In the genomic region with DNA sequence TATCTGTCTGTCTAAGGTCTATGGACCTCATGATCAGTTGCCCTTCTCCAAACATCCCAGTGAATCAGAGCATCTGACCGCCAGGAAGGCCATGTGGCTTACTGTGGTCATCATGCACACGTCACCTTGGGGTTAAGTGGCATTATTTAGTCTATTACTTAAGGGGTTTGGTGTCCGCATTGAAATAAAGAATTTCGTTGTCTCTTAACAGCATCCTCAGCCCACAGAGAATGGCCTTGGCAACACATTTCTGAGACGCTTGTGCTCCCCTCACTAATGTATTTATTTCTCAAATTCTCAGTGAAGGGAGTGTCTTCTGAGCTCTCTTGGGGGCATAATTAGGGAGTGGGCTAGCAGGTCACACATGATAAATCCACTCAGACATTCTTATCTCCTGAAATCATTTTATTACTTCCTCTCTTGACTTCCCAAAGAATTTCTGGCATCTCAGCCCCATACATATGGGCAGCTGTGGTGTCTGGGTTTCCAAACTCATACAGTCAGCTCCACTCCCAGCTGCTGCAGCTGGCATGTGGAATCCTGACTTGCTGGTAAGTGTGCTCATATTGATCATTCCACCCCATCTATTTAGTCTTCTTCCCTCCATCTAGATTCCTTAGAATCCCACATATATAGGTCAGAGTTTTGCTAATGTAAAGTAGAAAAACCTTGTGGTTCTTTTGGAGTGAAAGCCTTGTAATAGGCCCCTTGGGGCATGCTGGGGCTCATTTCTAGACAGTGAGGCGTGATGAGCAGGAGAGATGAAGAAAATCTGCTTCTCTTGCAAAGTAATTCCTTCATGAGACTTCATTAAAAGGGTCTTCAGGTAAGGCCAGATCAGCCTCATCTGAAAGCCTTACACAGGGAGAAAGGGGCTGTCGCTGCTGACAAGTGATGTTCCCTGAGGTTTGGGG, we compare ENCODE assay signal across 13 cellular contexts.
DNase-seq lines count a peak whose midpoint lies in the region; ATAC-seq and TF ChIP-seq lines count a peak whose summit lies in the region.
"Had no signal": no experiment of that assay in that cellular context is flagged by ENCODE, and none has a peak within 500 bp of the region (broad histone marks: within the 10 kb centered on the region; RNA-seq: fewer than 3 reads in every experiment).

No MANE protein-coding gene starts in this region.

- DNase-seq in H4 (ENCODE audit: low spot score) (peak; percentile 82), SJCRH30 (peak; percentile 92 to 94), fibroblast of gingiva (ENCODE audit: low read depth) (peak; percentile 19), SIG-M5 (lab: John Stamatoyannopoulos, UW) (no peak), MM.1S (no peak)
- DNase-seq: activated CD4-positive, alpha-beta T cell treated with anti-CD3 and anti-CD28 coated beads for 4 hours; activated naive CD4-positive, alpha-beta T cell treated with Interleukin-2 at 50 U/mL for 16 hours; effector CD8-positive, alpha-beta T cell; NCI-H2081; ovary had no signal

- H3K27me3 ChIP-seq in SJCRH30 (no peaks in the 10 kb centered on the region), skeletal muscle satellite cell (ENCODE audit: control insufficient read depth, insufficient read depth, low read length) (no peaks in the 10 kb centered on the region), MM.1S (replicated peaks; ENCODE audit: insufficient read depth, low read length) (no peaks in the 10 kb centered on the region)
- H3K27me3 ChIP-seq: ovary had no signal

- H3K9me2 ChIP-seq in MM.1S (replicated peaks; ENCODE audit: insufficient read depth, low read length): no peaks in the 10 kb centered on the region

- H3K4me1 ChIP-seq in SJCRH30: peaks cover 50% of the 10 kb centered on the region
- H3K4me1 ChIP-seq in skeletal muscle satellite cell (ENCODE audit: control insufficient read depth, insufficient read depth, low read length): peaks cover 51% of the 10 kb centered on the region
- H3K4me1 ChIP-seq in MM.1S (ENCODE audit: low read length): no peaks in the 10 kb centered on the region
- H3K4me1 ChIP-seq: HAP-1 had no signal

- H3K4me2 ChIP-seq in skeletal muscle satellite cell (ENCODE audit: low read length) (peak overlapping the region; percentile 48), MM.1S (ENCODE audit: low read depth, low read length) (no peak overlapping the region)

- peaks cover 5% of the 10 kb centered on the region; the same call in 1 of the 2 replicates for H3K9me3 ChIP-seq in SJCRH30 (replicated peaks)
- no peaks in the 10 kb centered on the region for H3K9me3 ChIP-seq in skeletal muscle satellite cell (replicated peaks; ENCODE audit: low read length)
- no peaks in the 10 kb centered on the region for H3K9me3 ChIP-seq in MM.1S (replicated peaks; ENCODE audit: insufficient read depth, low read length)
- H3K9me3 ChIP-seq: HAP-1, ovary had no signal

- H4K20me1 ChIP-seq in MM.1S (ENCODE audit: insufficient read depth, low read length): no peaks in the 10 kb centered on the region

- H3K36me3 ChIP-seq in SJCRH30 (no peaks in the 10 kb centered on the region), skeletal muscle satellite cell (ENCODE audit: insufficient read depth, low read length) (no peaks in the 10 kb centered on the region), MM.1S (replicated peaks; ENCODE audit: insufficient read depth, low read length) (no peaks in the 10 kb centered on the region)
- H3K36me3 ChIP-seq: HAP-1, ovary had no signal

- no peak for ATAC-seq in GM21447 (IDR thresholded peaks at IDR 0.05; ENCODE audit: unreplicated experiment)

- H3K9ac ChIP-seq in skeletal muscle satellite cell (ENCODE audit: low read depth, low read length) (peak overlapping the region; percentile 89), MM.1S (ENCODE audit: low read length) (no peak overlapping the region)

- H2AFZ ChIP-seq in MM.1S (ENCODE audit: low read length): no peak overlapping the region

- H3K27ac ChIP-seq in SJCRH30 (peak overlapping the region; percentile 98), MM.1S (ENCODE audit: low read length) (no peak overlapping the region)
- H3K27ac ChIP-seq: ovary had no signal

- no peak for TF ChIP-seq CTCF in MM.1S (IDR thresholded peaks at IDR 0.05; ENCODE audit: low read length)

- no peaks in the 10 kb centered on the region for H3F3A ChIP-seq in MM.1S (ENCODE audit: insufficient read depth, low read length)

- H3K79me2 ChIP-seq in MM.1S (ENCODE audit: low read length): no peaks in the 10 kb centered on the region

- H3K4me3 ChIP-seq in SJCRH30 (peak overlapping the region; percentile 22), skeletal muscle satellite cell (ENCODE audit: low read length) (peak overlapping the region; percentile 29), MM.1S (ENCODE audit: low read length) (no peak overlapping the region)
- H3K4me3 ChIP-seq: HAP-1, ovary had no signal

Comparison
In these comparisons a context has a peak if more than half of its experiments do, and no peak if none do; other contexts are left out.
1. DNase-seq: peak in H4 (single experiment), SJCRH30 (2 of 2) and fibroblast of gingiva (single experiment); none in SIG-M5 (single experiment) and MM.1S (single experiment).